ENCODE assay signal across 12 cellular contexts in genomic region chr10:43394868-43395267, GRCh38. TPM values are rescaled to one million over a fixed set of nuclear protein-coding genes. Genes with fewer than 3 reads are reported as not detected.
DNase-seq lines count a peak whose midpoint lies in the region; ATAC-seq and FAIRE-seq lines count a peak whose summit lies in the region.
"Had no signal": no experiment of that assay in that cellular context is flagged by ENCODE, and none has a peak within 500 bp of the region (broad histone marks: within the 10 kb centered on the region; RNA-seq: fewer than 3 reads in every experiment).

No MANE protein-coding gene starts in this region.

- H3K27me3 Mint-ChIP-seq in activated T-cell treated with anti-CD3 and anti-CD28 coated beads, Interleukin-2, amount 50 U/mL, for 4 hours (ENCODE audit: low read depth), result no peaks in the 10 kb centered on the region
- no peaks in the 10 kb centered on the region for H3K27me3 Mint-ChIP-seq in activated CD4-positive, alpha-beta memory T cell treated with anti-CD3 and anti-CD28 coated beads for 36 hours
- H3K27me3 Mint-ChIP-seq in stimulated activated naive CD8-positive, alpha-beta T cell treated with anti-CD3 and anti-CD28 coated beads, Interleukin-15, amount 100 ng/mL, for 72 hours, result no peaks in the 10 kb centered on the region

- POLR2A ChIA-PET in activated CD4-positive, alpha-beta memory T cell treated with anti-CD3 and anti-CD28 coated beads for 36 hours (lab: Charles Lee), result interaction anchor here (1.3 to 4.0 kb wide), 8 partner anchors 9 to 256 kb away, joined by 3 to 47 read pairs (median 18); partner anchors contain the start of genes CSGALNACT2 and HNRNPF

- no peak for ATAC-seq in activated T-cell treated with anti-CD3 and anti-CD28 coated beads, Interleukin-2, amount 50 U/mL, for 4 hours
- ATAC-seq in stimulated activated naive CD8-positive, alpha-beta T cell treated with anti-CD3 and anti-CD28 coated beads, Interleukin-15, amount 100 ng/mL, for 72 hours, result no peak
- ATAC-seq in GM18909 (IDR thresholded peaks at IDR 0.05; ENCODE audit: poor library complexity, unreplicated experiment), result no peak

- DNase-seq in activated T-cell treated with anti-CD3 and anti-CD28 coated beads, Interleukin-2, amount 50 U/mL, for 4 hours, result no peak
- DNase-seq in activated T-cell treated with anti-CD3 and anti-CD28 coated beads, Interleukin-2, amount 50 U/mL, for 1 hour, result no peak
- DNase-seq in activated CD4-positive, alpha-beta memory T cell treated with anti-CD3 and anti-CD28 coated beads for 36 hours, result no peak
- no peak for DNase-seq in stimulated activated naive CD8-positive, alpha-beta T cell treated with anti-CD3 and anti-CD28 coated beads, Interleukin-15, amount 100 ng/mL, for 72 hours
- DNase-seq in HTR-8/SVneo (ENCODE audit: insufficient read length, low spot score) (no peak), activated gamma-delta T cell treated with Interleukin-2 at 50 U/mL for 16 hours (no peak)
- DNase-seq: adrenal gland; AML-193; NK-92 treated with Interleukin-12 subunit alpha and Interleukin-12 subunit beta, amount 100 ng/mL, for 24 hours had no signal

- H3K4me1 ChIP-seq in iPS-18a (ENCODE audit: control insufficient read depth, low read depth, low read length), result peaks cover 21% of the 10 kb centered on the region

- H3K36me3 Mint-ChIP-seq in activated T-cell treated with anti-CD3 and anti-CD28 coated beads, Interleukin-2, amount 50 U/mL, for 4 hours (ENCODE audit: insufficient read depth), result peaks cover 53% of the 10 kb centered on the region
- H3K36me3 Mint-ChIP-seq in activated CD4-positive, alpha-beta memory T cell treated with anti-CD3 and anti-CD28 coated beads for 36 hours, result peaks cover 89% of the 10 kb centered on the region

- peaks cover 72% of the 10 kb centered on the region for H3K4me1 Mint-ChIP-seq in activated T-cell treated with anti-CD3 and anti-CD28 coated beads, Interleukin-2, amount 50 U/mL, for 4 hours (ENCODE audit: low read depth)
- H3K4me1 Mint-ChIP-seq in activated CD4-positive, alpha-beta memory T cell treated with anti-CD3 and anti-CD28 coated beads for 36 hours (ENCODE audit: low read depth), result peaks cover 63% of the 10 kb centered on the region
- peaks cover 80% of the 10 kb centered on the region for H3K4me1 Mint-ChIP-seq in stimulated activated naive CD8-positive, alpha-beta T cell treated with anti-CD3 and anti-CD28 coated beads, Interleukin-15, amount 100 ng/mL, for 72 hours

- H3K9me3 Mint-ChIP-seq in activated T-cell treated with anti-CD3 and anti-CD28 coated beads, Interleukin-2, amount 50 U/mL, for 4 hours, result no peaks in the 10 kb centered on the region
- H3K9me3 Mint-ChIP-seq in activated CD4-positive, alpha-beta memory T cell treated with anti-CD3 and anti-CD28 coated beads for 36 hours, result no peaks in the 10 kb centered on the region
- no peaks in the 10 kb centered on the region for H3K9me3 Mint-ChIP-seq in stimulated activated naive CD8-positive, alpha-beta T cell treated with anti-CD3 and anti-CD28 coated beads, Interleukin-15, amount 100 ng/mL, for 72 hours

- peak overlapping the region; percentile 90 for H3K4me3 ChIP-seq in iPS-18a (ENCODE audit: low read length)

- CTCF ChIA-PET in activated CD4-positive, alpha-beta memory T cell treated with anti-CD3 and anti-CD28 coated beads for 36 hours (lab: Charles Lee), result no interaction called here

- no peaks in the 10 kb centered on the region for H3K27me3 ChIP-seq in iPS-18a (ENCODE audit: control insufficient read depth, insufficient read depth, low read length)
- H3K27me3 ChIP-seq: adrenal gland had no signal

- H3K4me3 Mint-ChIP-seq in activated T-cell treated with anti-CD3 and anti-CD28 coated beads, Interleukin-2, amount 50 U/mL, for 4 hours, result peak overlapping the region; percentile 88
- H3K4me3 Mint-ChIP-seq in activated CD4-positive, alpha-beta memory T cell treated with anti-CD3 and anti-CD28 coated beads for 36 hours, result peak overlapping the region; percentile 81
- H3K4me3 Mint-ChIP-seq in stimulated activated naive CD8-positive, alpha-beta T cell treated with anti-CD3 and anti-CD28 coated beads, Interleukin-15, amount 100 ng/mL, for 72 hours, result peak overlapping the region; percentile 94 to 97

- no peak overlapping the region for H3K27ac ChIP-seq in iPS-18a (ENCODE audit: low read length)

- intact Hi-C loops in activated CD4-positive, alpha-beta memory T cell treated with anti-CD3 and anti-CD28 coated beads for 36 hours (cut with micrococcal nuclease), result loop anchor here (1.0 to 10.0 kb wide), 3 partner anchors 9 to 760 kb away; partner anchors contain the start of genes ZNF33B and ZNF487

- no peaks in the 10 kb centered on the region for H3K9me3 ChIP-seq in iPS-18a (ENCODE audit: control insufficient read depth, low read depth, low read length)
- H3K9me3 ChIP-seq: adrenal gland had no signal

- FAIRE-seq in HTR-8/SVneo (lab: Jason Lieb, UNC), result no peak
- FAIRE-seq: islet of Langerhans had no signal

- H3K27ac Mint-ChIP-seq in activated CD4-positive, alpha-beta memory T cell treated with anti-CD3 and anti-CD28 coated beads for 36 hours, result peak overlapping the region; percentile 100
- H3K27ac Mint-ChIP-seq in stimulated activated naive CD8-positive, alpha-beta T cell treated with anti-CD3 and anti-CD28 coated beads, Interleukin-15, amount 100 ng/mL, for 72 hours, result peak overlapping the region in 1 of 2 donors; percentile 57

- H3K9ac ChIP-seq in iPS-18a (ENCODE audit: low read length), result peak overlapping the region; percentile 98

- peaks cover 66% of the 10 kb centered on the region for H3K36me3 ChIP-seq in iPS-18a (ENCODE audit: control insufficient read depth, low read depth, low read length)

RNA-seq across cellular contexts. Expression of gene HNRNPF, which starts 14.1 kb away (rescaled TPM):
- total RNA-seq in activated T-cell treated with anti-CD3 and anti-CD28 coated beads, Interleukin-2, amount 50 U/mL, for 4 hours, result 100 to 1,000 TPM; 531 to 572 (median 556) TPM
- 100 to 1,000 TPM; 504 to 518 TPM for total RNA-seq in activated CD4-positive, alpha-beta memory T cell treated with anti-CD3 and anti-CD28 coated beads for 36 hours

RNA-seq across cellular contexts. Expression of gene FXYD4, which starts 23.4 kb away (rescaled TPM):
- not detected for total RNA-seq in activated T-cell treated with anti-CD3 and anti-CD28 coated beads, Interleukin-2, amount 50 U/mL, for 4 hours
- not detected for total RNA-seq in activated CD4-positive, alpha-beta memory T cell treated with anti-CD3 and anti-CD28 coated beads for 36 hours

RNA-seq across cellular contexts. Expression of gene ZNF487, which starts 42.0 kb away (rescaled TPM):
- total RNA-seq in activated T-cell treated with anti-CD3 and anti-CD28 coated beads, Interleukin-2, amount 50 U/mL, for 4 hours, result 1 to 10 TPM; 1.3 to 3.8 (median 1.6) TPM
- total RNA-seq in activated CD4-positive, alpha-beta memory T cell treated with anti-CD3 and anti-CD28 coated beads for 36 hours, result 1 to 10 TPM; 2.2 to 2.6 TPM
